ENCODE assay signal across 1 cellular context in genomic region chr7:47336178-47337020, GRCh38.
TF ChIP-seq lines count a peak whose summit lies in the region.

No MANE protein-coding gene starts in this region.

TF ChIP-seq in HepG2, 621 proteins besides CTCF, POLR2A, EP300 and RAD21 (continued from another document):
- no peak for TF ChIP-seq PREB (CRISPR knock-in tag; IDR thresholded peaks at IDR 0.05)
- no peak for TF ChIP-seq RORA (CRISPR knock-in tag; IDR thresholded peaks at IDR 0.05)
- TF ChIP-seq XRCC5 (optimal IDR thresholded peaks at IDR 0.05; ENCODE audit: low read length): no peak
- no peak for TF ChIP-seq ZNF558 (CRISPR knock-in tag; IDR thresholded peaks at IDR 0.05; ENCODE audit: borderline replicate concordance)
- TF ChIP-seq TAF1 (CRISPR knock-in tag; IDR thresholded peaks at IDR 0.05): no peak
- no peak for TF ChIP-seq PPARG (CRISPR knock-in tag; conservative IDR thresholded peaks at IDR 0.05)
- no peak for TF ChIP-seq ZNF674 (CRISPR knock-in tag; IDR thresholded peaks at IDR 0.05; ENCODE audit: low read depth)
- TF ChIP-seq ZNF484 (CRISPR knock-in tag; IDR thresholded peaks at IDR 0.05; ENCODE audit: borderline replicate concordance, low read depth): no peak
- no peak for TF ChIP-seq DDIT3 (CRISPR knock-in tag; IDR thresholded peaks at IDR 0.05)
- no peak for TF ChIP-seq REPIN1 (CRISPR knock-in tag; IDR thresholded peaks at IDR 0.05; ENCODE audit: borderline replicate concordance, low read depth)
- TF ChIP-seq ZEB1 (IDR thresholded peaks at IDR 0.05; ENCODE audit: insufficient replicate concordance, low read depth): no peak
- TF ChIP-seq CENPBD1 (CRISPR knock-in tag; IDR thresholded peaks at IDR 0.05; ENCODE audit: borderline replicate concordance, low read depth): no peak
